10 cellular contexts compared by ENCODE assay signal in genomic region chr13:52411629-52412028, GRCh38. TPM values are rescaled to one million over a fixed set of nuclear protein-coding genes. Genes with fewer than 3 reads are reported as not detected.
DNase-seq lines count a peak whose midpoint lies in the region; ATAC-seq, FAIRE-seq and TF ChIP-seq lines count a peak whose summit lies in the region.
"Had no signal": no experiment of that assay in that cellular context is flagged by ENCODE, and none has a peak within 500 bp of the region (broad histone marks: within the 10 kb centered on the region; RNA-seq: fewer than 3 reads in every experiment).

No MANE protein-coding gene starts in this region.

- no peak overlapping the region for H3K18ac ChIP-seq in mesenchymal stem cell (ENCODE audit: low read depth in 1 of 2, low read length in 2 of 2)

- no peak overlapping the region for H3K4ac ChIP-seq in mesenchymal stem cell (ENCODE audit: low read depth in 1 of 2, low read length in 2 of 2)

- ATAC-seq in GM18907 (IDR thresholded peaks at IDR 0.05; ENCODE audit: unreplicated experiment) = peak; percentile 97
- peak; percentile 89 for ATAC-seq in HG02678 (IDR thresholded peaks at IDR 0.05; ENCODE audit: unreplicated experiment)

- in situ Hi-C loops in G401 (cut with HindIII; ENCODE audit: low sequenced_read_pairs) = no loop called here

- 90% methylated on average over 3 of the region's 4 CpGs for WGBS in mesenchymal stem cell
- 56 to 60% methylated on average over 4 of the region's 4 CpGs for WGBS in lower leg skin, 2 donors

- DNase-seq in RCC 7860 (ENCODE audit: low spot score) (peak; percentile 94), mesenchymal stem cell (peak; percentile 14), cerebellum (ENCODE audit: low spot score) (no peak), G401 (ENCODE audit: low spot score) (no peak), lower leg skin (ENCODE audit: low spot score in 2 of 2) (no peak), DMS79 treated with DMSO at 0.1 percent for 48 hours (lab: John Stamatoyannopoulos, UW) (no peak)
- DNase-seq: activated CD8-positive, alpha-beta memory T cell treated with anti-CD3 and anti-CD28 coated beads, Interleukin-2, amount 50 U/mL, for 4 hours; NCI-H510A had no signal

- no peak overlapping the region for H2AK5ac ChIP-seq in mesenchymal stem cell (ENCODE audit: low read length, severe bottlenecking)

- H3K4me2 ChIP-seq in mesenchymal stem cell (ENCODE audit: low read length, poor library complexity, severe bottlenecking) = peak overlapping the region; percentile 47

- peaks cover 6% of the 10 kb centered on the region for H3K79me1 ChIP-seq in mesenchymal stem cell (replicated peaks; ENCODE audit: low read length, poor library complexity, severe bottlenecking)

- no peak overlapping the region for H3K4me3 ChIP-seq in mesenchymal stem cell (ENCODE audit: insufficient read depth in 1 of 2, low read depth in 1 of 2, low read length in 2 of 2)
- H3K4me3 ChIP-seq in lower leg skin (ENCODE audit: low read depth, poor library complexity, severe bottlenecking) = no peak overlapping the region

- no peaks in the 10 kb centered on the region for H3K27me3 ChIP-seq in mesenchymal stem cell (ENCODE audit: control insufficient read depth in 1 of 2, insufficient read depth in 1 of 2, low read length in 2 of 2)

- no peak overlapping the region for H2BK120ac ChIP-seq in mesenchymal stem cell (ENCODE audit: low read depth, low read length)

- H3K9ac ChIP-seq in mesenchymal stem cell (ENCODE audit: low read length) = peak overlapping the region; percentile 58

- H3K14ac ChIP-seq in mesenchymal stem cell (ENCODE audit: low read length in 2 of 2) = no peak overlapping the region

- H3K23ac ChIP-seq in mesenchymal stem cell (ENCODE audit: low read length in 2 of 2) = no peak overlapping the region

- no peak for TF ChIP-seq POLR2A in lower leg skin (IDR thresholded peaks at IDR 0.05)

- H2BK15ac ChIP-seq in mesenchymal stem cell (ENCODE audit: low read depth, poor library complexity, severe bottlenecking) = no peak overlapping the region

- intact Hi-C loops in lower leg skin (cut with DNase I; ENCODE audit: low total_unique reads) = no loop called here

- H3K4me1 ChIP-seq in mesenchymal stem cell (ENCODE audit: control insufficient read depth, insufficient read depth, low read depth, low read length) = peaks cover 10% of the 10 kb centered on the region

- TF ChIP-seq CTCF in lower leg skin (IDR thresholded peaks at IDR 0.05) = no peak

- H3K36me3 ChIP-seq in mesenchymal stem cell (ENCODE audit: control insufficient read depth in 1 of 2, insufficient read depth in 2 of 2, low read depth in 1 of 2, low read length in 2 of 2) = peaks cover 4 to 39% of the 10 kb centered on the region in 2 experiments

- peak overlapping the region; percentile 71 for H3K27ac ChIP-seq in mesenchymal stem cell (ENCODE audit: low read length, poor library complexity, severe bottlenecking)

- no peak overlapping the region for H4K91ac ChIP-seq in mesenchymal stem cell (ENCODE audit: low read length)

- no peaks in the 10 kb centered on the region for H3K9me3 ChIP-seq in mesenchymal stem cell (ENCODE audit: control insufficient read depth, low read length)

- no peak overlapping the region for H2AFZ ChIP-seq in mesenchymal stem cell (ENCODE audit: low read depth, low read length)

- FAIRE-seq in RCC 7860 (lab: Jason Lieb, UNC) = peak; percentile 98

- H2BK12ac ChIP-seq in mesenchymal stem cell (ENCODE audit: low read length in 2 of 2) = no peak overlapping the region

- no peak overlapping the region for H2BK5ac ChIP-seq in mesenchymal stem cell (ENCODE audit: low read depth, low read length, poor library complexity, severe bottlenecking)

- H4K8ac ChIP-seq in mesenchymal stem cell (ENCODE audit: low read length) = no peak overlapping the region

RNA-seq across cellular contexts. Expression of gene THSD1, which starts 5.7 kb away (rescaled TPM):
- 0.14 TPM for polyA plus RNA-seq in mesenchymal stem cell (2013, experiment 1 of 2)
- 0.07 TPM for polyA plus RNA-seq in mesenchymal stem cell (2013, experiment 2 of 2)
- 8.3 TPM for total RNA-seq in cerebellum
- 0.55 and 1.3 TPM in 2 replicates for total RNA-seq in G401 (2014; rRNA removed; shearing (Covaris generic))
- 1 to 10 TPM; 5.1 to 9.5 (median 6.3) TPM for total RNA-seq in lower leg skin

RNA-seq across cellular contexts. Expression of gene VPS36, which starts 38.8 kb away (rescaled TPM):
- 23.3 TPM for polyA plus RNA-seq in mesenchymal stem cell (2013, experiment 1 of 2)
- 24.1 TPM for polyA plus RNA-seq in mesenchymal stem cell (2013, experiment 2 of 2)
- total RNA-seq in cerebellum (67.9 TPM), lower leg skin (100 to 1,000 TPM in 2 of 4 donors, 10 to 100 TPM in 2; 68.1 to 148 (median 92.6) TPM)
- total RNA-seq in G401 (2014; rRNA removed; shearing (Covaris generic)) = 12.6 and 21.2 TPM in 2 replicates

RNA-seq across cellular contexts. Expression of gene CKAP2, which starts 43.6 kb away (rescaled TPM):
- polyA plus RNA-seq in mesenchymal stem cell (2013, experiment 1 of 2) = 22.2 TPM
- polyA plus RNA-seq in mesenchymal stem cell (2013, experiment 2 of 2) = 23.1 TPM
- total RNA-seq in cerebellum (39.1 TPM), lower leg skin (10 to 100 TPM; 13.9 to 24.2 (median 22.0) TPM)
- total RNA-seq in G401 (2014; rRNA removed; shearing (Covaris generic)) = 42.8 and 75.3 TPM in 2 replicates

Comparison
In these comparisons a context has a peak if more than half of its experiments do, and no peak if none do; other contexts are left out.
1. DNase-seq: peak in RCC 7860 (single experiment) and mesenchymal stem cell (single experiment); none in cerebellum (single experiment), G401 (single experiment), lower leg skin (0 of 2) and DMS79 treated with DMSO at 0.1 percent for 48 hours (single experiment).